ENCODE assay signal across 22 cellular contexts in the genomic region with DNA sequence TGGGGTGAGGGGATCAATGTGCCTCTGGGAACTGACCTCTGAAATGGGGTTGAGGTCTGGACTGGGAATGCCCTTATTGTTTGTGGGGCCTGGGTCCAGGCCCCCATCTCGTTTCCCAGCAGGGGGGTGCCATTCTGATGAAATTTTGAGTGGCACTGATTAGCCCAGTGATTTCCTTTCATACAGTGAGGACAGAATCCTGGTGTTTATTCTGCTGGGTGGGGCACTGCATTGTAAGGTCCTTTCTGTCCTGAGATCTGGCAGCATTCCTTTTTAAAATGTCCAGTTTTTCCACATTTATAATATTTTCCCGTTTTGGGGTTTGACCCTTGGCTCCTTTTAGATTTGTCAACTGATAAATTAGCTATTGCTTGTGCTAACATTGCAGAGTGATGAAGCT. TPM values are rescaled to one million over a fixed set of nuclear protein-coding genes. Genes with fewer than 3 reads are reported as not detected.
DNase-seq lines count a peak whose midpoint lies in the region; ATAC-seq, FAIRE-seq and TF ChIP-seq lines count a peak whose summit lies in the region.
"Had no signal": no experiment of that assay in that cellular context is flagged by ENCODE, and none has a peak within 500 bp of the region (broad histone marks: within the 10 kb centered on the region; RNA-seq: fewer than 3 reads in every experiment).

No MANE protein-coding gene starts in this region.

- intact Hi-C loops in left colon (cut with DNase I, micrococcal nuclease) = no loop called here

- no peaks in the 10 kb centered on the region for H3K27me3 Mint-ChIP-seq in astrocyte (ENCODE audit: low read depth, unreplicated experiment)

- peaks cover 5% of the 10 kb centered on the region for H3K9me3 Mint-ChIP-seq in astrocyte (ENCODE audit: unreplicated experiment)
- H3K9me3 Mint-ChIP-seq: activated T-helper 1 cell treated with anti-CD3 and anti-CD28 coated beads, Interleukin-12 subunit alpha, Interleukin-12 subunit beta, Interleukin-2, Interleukin-4 antibody, amounts not matched to agents 30 ng/mL and 10 ng/mL and 1 ng/mL, durations not matched to agents 14 hours and 24 hours and 36 hours had no signal

- WGBS in small intestine, 3 donors = 0 to 14% (median 1%) methylated on average over 2 of the region's 2 CpGs

- TF ChIP-seq CTCF in astrocyte (IDR thresholded peaks at IDR 0.05; ENCODE audit: insufficient read depth, low read depth, low read length) = no peak

- H4K20me1 ChIP-seq in astrocyte (ENCODE audit: insufficient read depth, low read length) = no peaks in the 10 kb centered on the region

- H3K9ac ChIP-seq in astrocyte (ENCODE audit: low read length) = no peak overlapping the region

- H3K4me2 ChIP-seq in astrocyte (ENCODE audit: low read length) = no peak overlapping the region

- peaks cover 7% of the 10 kb centered on the region for H3K4me1 ChIP-seq in astrocyte (ENCODE audit: insufficient read depth, low read length)
- no peaks in the 10 kb centered on the region for H3K4me1 ChIP-seq in small intestine (ENCODE audit: control insufficient read depth in 2 of 2, insufficient read depth in 1 of 2, low read depth in 1 of 2, low read length in 1 of 2)

- H3K9me3 ChIP-seq in astrocyte (ENCODE audit: insufficient read depth, low read depth, low read length) (no peaks in the 10 kb centered on the region), small intestine (ENCODE audit: control insufficient read depth, low read depth) (no peaks in the 10 kb centered on the region)
- H3K9me3 ChIP-seq: ascending aorta had no signal

- H2AFZ ChIP-seq in astrocyte (ENCODE audit: low read depth, low read length) = no peak overlapping the region

- peak; percentile 62 for ATAC-seq in left colon
- no peak for ATAC-seq in GM19452 (IDR thresholded peaks at IDR 0.05; ENCODE audit: unreplicated experiment)
- ATAC-seq: Right ventricle myocardium inferior, WTC11 had no signal

- no peaks in the 10 kb centered on the region for H3K79me2 ChIP-seq in astrocyte (ENCODE audit: insufficient read depth, low read length)

- FAIRE-seq in astrocyte (lab: Jason Lieb, UNC) (no peak), small intestine (lab: Jason Lieb, UNC) (no peak)
- FAIRE-seq: GM19239 had no signal

- H3K27me3 ChIP-seq in H7 (ENCODE audit: control insufficient read depth, insufficient read depth, low read length) (no peaks in the 10 kb centered on the region), astrocyte (ENCODE audit: insufficient read depth, low read length) (peaks cover 3% of the 10 kb centered on the region), small intestine (ENCODE audit: control insufficient read depth in 2 of 2, insufficient read depth in 2 of 2, low read length in 2 of 2) (no peaks in the 10 kb centered on the region)
- H3K27me3 ChIP-seq: ascending aorta had no signal

- H3K4me3 Mint-ChIP-seq in astrocyte (ENCODE audit: unreplicated experiment) = peak overlapping the region; percentile 77
- H3K4me3 Mint-ChIP-seq: activated T-helper 1 cell treated with anti-CD3 and anti-CD28 coated beads, Interleukin-12 subunit alpha, Interleukin-12 subunit beta, Interleukin-2, Interleukin-4 antibody, amounts not matched to agents 30 ng/mL and 10 ng/mL and 1 ng/mL, durations not matched to agents 14 hours and 24 hours and 36 hours; IgD-negative memory B cell had no signal

- H3K36me3 Mint-ChIP-seq in astrocyte (ENCODE audit: low read depth, unreplicated experiment) = peaks cover 19% of the 10 kb centered on the region

- peak overlapping the region; percentile 36 for H3K27ac Mint-ChIP-seq in astrocyte (ENCODE audit: unreplicated experiment)
- H3K27ac Mint-ChIP-seq: activated T-helper 1 cell treated with anti-CD3 and anti-CD28 coated beads, Interleukin-12 subunit alpha, Interleukin-12 subunit beta, Interleukin-2, Interleukin-4 antibody, amounts not matched to agents 30 ng/mL and 10 ng/mL and 1 ng/mL, durations not matched to agents 14 hours and 24 hours and 36 hours; IgD-negative memory B cell; WTC11 had no signal

- H3K27ac ChIP-seq in astrocyte (ENCODE audit: low read depth, low read length) (no peak overlapping the region), small intestine (ENCODE audit: low read depth in 1 of 2, low read length in 1 of 2) (no peak overlapping the region)
- H3K27ac ChIP-seq: ascending aorta, dorsolateral prefrontal cortex had no signal

- no peak for DNase-seq in H7
- no peak for DNase-seq in astrocyte (ENCODE audit: low read depth)
- no peak for DNase-seq in left colon
- peak; percentile 21 for DNase-seq in small intestine
- DNase-seq in midbrain (lab: John Stamatoyannopoulos, UW) = no peak
- DNase-seq in DMS79 (lab: John Stamatoyannopoulos, UW) = no peak
- DNase-seq: activated naive CD4-positive, alpha-beta T cell treated with anti-CD3 and anti-CD28 coated beads, Interleukin-2, amount 50 U/mL, for 16 hours; C1 segment of cervical spinal cord; central memory CD4-positive, alpha-beta T cell; dorsolateral prefrontal cortex; head of caudate nucleus; NCI-H1105; NCI-H2029 treated with DMSO at 0.1 percent for 48 hours; nucleus accumbens had no signal

- H3K4me3 ChIP-seq in H7 (ENCODE audit: insufficient read depth, low read depth, low read length) (peak overlapping the region; percentile 2; the same call in 1 of the 2 replicates), astrocyte (ENCODE audit: insufficient read depth, low read depth, low read length) (no peak overlapping the region), small intestine (ENCODE audit: low read depth in 1 of 2, low read length in 2 of 2) (no peak overlapping the region)
- H3K4me3 ChIP-seq: ascending aorta, dorsolateral prefrontal cortex had no signal

- H3K36me3 ChIP-seq in H7 (replicated peaks; ENCODE audit: control insufficient read depth, insufficient read depth, low read length) (peaks cover 3% of the 10 kb centered on the region; the same call in 1 of the 2 replicates), astrocyte (ENCODE audit: insufficient read depth, low read length) (no peaks in the 10 kb centered on the region), small intestine (ENCODE audit: control insufficient read depth in 2 of 2, insufficient read depth in 2 of 2, low read length in 2 of 2) (no peaks in the 10 kb centered on the region)
- H3K36me3 ChIP-seq: ascending aorta had no signal

- peaks cover 46% of the 10 kb centered on the region for H3K4me1 Mint-ChIP-seq in astrocyte (ENCODE audit: low read depth, unreplicated experiment)
- H3K4me1 Mint-ChIP-seq: IgD-negative memory B cell had no signal

RNA-seq across cellular contexts. Expression of a gene that starts 27.1 kb away (rescaled TPM):
- not detected in 2 replicates for total RNA-seq in H7 (2014; rRNA removed; shearing (Covaris generic))
- total RNA-seq in astrocyte = 0.07 TPM in 1 of 2 replicates, not detected in the other
- not detected for total RNA-seq in left colon
- polyA plus RNA-seq in small intestine = not detected
- total RNA-seq: activated T-helper 1 cell treated with anti-CD3 and anti-CD28 coated beads, Interleukin-12 subunit alpha, Interleukin-12 subunit beta, Interleukin-2, Interleukin-4 antibody, amounts not matched to agents 30 ng/mL and 10 ng/mL and 1 ng/mL, durations not matched to agents 14 hours and 24 hours and 36 hours; ascending aorta; dorsolateral prefrontal cortex; OCI-LY7; Right ventricle myocardium inferior; WTC11 had no signal
- polyA plus RNA-seq: IgD-negative memory B cell had no signal

RNA-seq across cellular contexts. Expression of a gene that starts 37.6 kb away (rescaled TPM):
- not detected in 2 replicates for total RNA-seq in H7 (2014; rRNA removed; shearing (Covaris generic))
- total RNA-seq in astrocyte (not detected in 2 replicates), left colon (not detected)
- polyA plus RNA-seq in small intestine = not detected
- total RNA-seq: activated T-helper 1 cell treated with anti-CD3 and anti-CD28 coated beads, Interleukin-12 subunit alpha, Interleukin-12 subunit beta, Interleukin-2, Interleukin-4 antibody, amounts not matched to agents 30 ng/mL and 10 ng/mL and 1 ng/mL, durations not matched to agents 14 hours and 24 hours and 36 hours; ascending aorta; dorsolateral prefrontal cortex; OCI-LY7; Right ventricle myocardium inferior; WTC11 had no signal
- polyA plus RNA-seq: IgD-negative memory B cell had no signal
